Comparison of ENCODE assay signal across 1 cellular context in the genomic region with DNA sequence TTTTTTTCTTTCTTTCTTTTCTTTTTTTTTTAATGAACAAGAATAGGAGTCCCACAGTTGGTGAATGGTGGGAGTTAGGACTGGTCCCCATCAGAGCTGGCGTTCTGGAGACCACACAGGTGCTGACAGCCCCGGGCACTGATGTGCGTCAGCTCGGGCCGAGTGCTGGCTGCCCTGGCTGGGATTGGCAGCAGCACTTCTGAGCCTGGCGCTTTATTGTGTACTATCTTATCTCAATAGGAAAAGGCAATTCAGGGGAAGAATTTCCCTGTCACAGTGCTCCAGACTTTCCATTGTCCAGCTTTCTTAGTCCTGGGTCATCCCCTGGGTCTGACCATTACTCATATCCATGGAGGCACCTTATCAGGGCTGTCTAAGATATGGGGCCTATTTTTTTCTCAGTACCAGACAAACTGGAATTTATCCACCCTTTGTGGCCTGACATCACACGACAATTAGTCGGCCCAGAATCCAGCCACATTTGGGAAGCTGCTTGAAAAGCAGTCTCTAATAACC.
TF ChIP-seq lines count a peak whose summit lies in the region.

No MANE protein-coding gene starts in this region.

TF ChIP-seq in endothelial cell of umbilical vein, 7 proteins besides CTCF, POLR2A, EP300 and RAD21 (continued from another document):
- TF ChIP-seq MAX (IDR thresholded peaks at IDR 0.05; ENCODE audit: insufficient read depth, insufficient read length) (no peak), JUN (IDR thresholded peaks at IDR 0.05; ENCODE audit: borderline replicate concordance, insufficient read depth, insufficient read length, low read depth) (peak; percentile 10), EZH2 (IDR thresholded peaks at IDR 0.05; ENCODE audit: borderline replicate concordance, low read depth, low read length, severe bottlenecking) (no peak), POLR2AphosphoS5 (IDR thresholded peaks at IDR 0.05; ENCODE audit: insufficient read depth, low read depth, low read length) (peak; percentile 77), MYC (IDR thresholded peaks at IDR 0.05; ENCODE audit: low read depth, low read length) (no peak), FOS (IDR thresholded peaks at IDR 0.05; ENCODE audit: borderline replicate concordance, insufficient read depth, low read length) (peak; percentile 84)
